ENCODE assay signal across 8 cellular contexts in the genomic region with DNA sequence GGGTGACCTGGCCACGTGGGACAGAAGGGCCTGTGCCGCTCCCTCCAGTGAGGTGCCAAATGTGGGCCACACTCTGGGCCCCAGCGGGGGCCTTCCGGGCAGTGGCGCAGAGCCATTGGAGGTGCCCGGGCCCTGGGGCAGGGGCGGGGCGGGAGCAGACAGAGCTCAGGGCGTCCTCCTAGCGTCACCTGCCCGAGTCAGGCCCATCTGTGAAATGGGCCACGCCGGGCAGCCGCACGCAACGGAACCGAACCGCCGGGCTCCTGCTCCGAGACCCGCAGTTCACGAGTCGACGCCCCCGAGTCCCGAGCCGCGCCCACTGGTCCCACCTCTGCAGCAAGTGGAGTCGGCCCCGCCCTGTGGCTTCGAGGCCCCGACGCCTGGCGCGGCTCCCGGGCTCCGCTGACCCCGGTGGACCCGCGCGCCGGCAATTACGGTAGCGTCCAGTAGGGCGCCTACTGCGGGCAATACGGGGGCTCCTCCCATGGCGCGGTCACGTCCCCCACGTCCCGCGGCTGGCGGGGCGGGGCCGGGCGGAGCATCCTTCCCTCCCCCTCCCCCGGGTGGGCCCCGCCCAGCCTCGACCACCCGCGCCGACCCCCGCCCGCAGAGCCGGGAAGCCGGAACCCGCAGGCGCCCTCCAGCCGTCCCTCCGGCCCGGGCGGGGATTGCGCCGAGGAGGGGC. TPM values are rescaled to one million over a fixed set of nuclear protein-coding genes. Genes with fewer than 3 reads are reported as not detected.
A peak's percentile ranks its signal among the peaks of the same experiment; 100 is the strongest.
DNase-seq lines count a peak whose midpoint lies in the region; ATAC-seq and TF ChIP-seq lines count a peak whose summit lies in the region.

No MANE protein-coding gene starts in this region.

- H3K4me3 Mint-ChIP-seq in activated T-cell treated with anti-CD3 and anti-CD28 coated beads, Interleukin-2, amount 50 U/mL, for 72 hours: peak overlapping the region; percentile 83 to 85

- peaks cover 0 to 12% of the 10 kb centered on the region in 2 donors for H3K27me3 ChIP-seq in muscle layer of colon (ENCODE audit: control insufficient read depth in 1 of 2, insufficient read depth in 2 of 2, low read length in 2 of 2)
- peaks cover 0 to 14% of the 10 kb centered on the region in 2 donors for H3K27me3 ChIP-seq in tibial nerve

- WGBS in tibial nerve, 2 donors: 0 to 11% methylated on average over 5 to 50 of the region's 75 CpGs

- H3K27ac Mint-ChIP-seq in activated T-cell treated with anti-CD3 and anti-CD28 coated beads, Interleukin-2, amount 50 U/mL, for 72 hours: no peak overlapping the region

- H3K4me1 ChIP-seq in muscle layer of colon (ENCODE audit: insufficient read depth, low read length) (peaks cover 28% of the 10 kb centered on the region), tibial nerve (peaks cover 0 to 69% (median 37%) of the 10 kb centered on the region in 4 donors)

- no peaks in the 10 kb centered on the region for H3K9me3 Mint-ChIP-seq in activated T-cell treated with anti-CD3 and anti-CD28 coated beads, Interleukin-2, amount 50 U/mL, for 72 hours

- H3K4me3 ChIP-seq in muscle layer of colon (ENCODE audit: low read depth in 1 of 2, low read length in 2 of 2): peak overlapping the region; percentile 73 to 74
- H3K4me3 ChIP-seq in tibial nerve: peak overlapping the region; percentile 52 to 73 (median 68)

- H3K27me3 Mint-ChIP-seq in activated T-cell treated with anti-CD3 and anti-CD28 coated beads, Interleukin-2, amount 50 U/mL, for 72 hours (ENCODE audit: low read depth): no peaks in the 10 kb centered on the region

- peak overlapping the region; percentile 21 for H3K9ac ChIP-seq in muscle layer of colon (ENCODE audit: low read length)

- peak; percentile 34 for DNase-seq in COLO668 (lab: John Stamatoyannopoulos, UW; ENCODE audit: unreplicated experiment)
- peak; percentile 64 for DNase-seq in MV-4-11 (lab: John Stamatoyannopoulos, UW)
- DNase-seq in activated T-cell treated with anti-CD3 and anti-CD28 coated beads, Interleukin-2, amount 50 U/mL, for 72 hours: peak; percentile 73 to 75
- peak; percentile 88 for DNase-seq in fibroblast of gingiva (ENCODE audit: low read depth)
- peak; percentile 71 to 78 for DNase-seq in tibial nerve (ENCODE audit: low spot score in 2 of 2)
- no peak for DNase-seq in NCI-H1436 (lab: John Stamatoyannopoulos, UW)

- TF ChIP-seq EP300 in tibial nerve (IDR thresholded peaks at IDR 0.05): no peak

- TF ChIP-seq CTCF in tibial nerve (IDR thresholded peaks at IDR 0.05): peak; percentile 50 to 90 (median 70)

- peaks cover 5% of the 10 kb centered on the region for H3K4me1 Mint-ChIP-seq in activated T-cell treated with anti-CD3 and anti-CD28 coated beads, Interleukin-2, amount 50 U/mL, for 72 hours (ENCODE audit: low read depth)

- ATAC-seq in GM21717 (IDR thresholded peaks at IDR 0.05; ENCODE audit: unreplicated experiment): peak; percentile 37
- ATAC-seq in activated T-cell treated with anti-CD3 and anti-CD28 coated beads, Interleukin-2, amount 50 U/mL, for 72 hours (replicated peaks in 1 of 2): peak; percentile 46 to 49

- peak overlapping the region; percentile 82 for H3K27ac ChIP-seq in muscle layer of colon (ENCODE audit: low read depth, low read length)
- peak overlapping the region; percentile 68 to 95 (median 90) for H3K27ac ChIP-seq in tibial nerve

- H3K36me3 Mint-ChIP-seq in activated T-cell treated with anti-CD3 and anti-CD28 coated beads, Interleukin-2, amount 50 U/mL, for 72 hours (ENCODE audit: insufficient read depth in 2 of 2): peaks cover 2 to 3% of the 10 kb centered on the region in 2 donors

- no peaks in the 10 kb centered on the region for H3K9me3 ChIP-seq in muscle layer of colon (ENCODE audit: low read length)
- no peaks in the 10 kb centered on the region for H3K9me3 ChIP-seq in tibial nerve

- no peak for TF ChIP-seq POLR2A in tibial nerve (IDR thresholded peaks at IDR 0.05)

- H3K36me3 ChIP-seq in muscle layer of colon (ENCODE audit: insufficient read depth, low read length) (no peaks in the 10 kb centered on the region), tibial nerve (no peaks in the 10 kb centered on the region)

RNA-seq across cellular contexts. Expression of a gene that starts 1.9 kb away (rescaled TPM):
- 10 to 100 TPM; 42.8 to 74.5 TPM for total RNA-seq in activated T-cell treated with anti-CD3 and anti-CD28 coated beads, Interleukin-2, amount 50 U/mL, for 72 hours
- total RNA-seq in tibial nerve: 10 to 100 TPM; 10.5 to 36.0 (median 21.4) TPM

RNA-seq across cellular contexts. Expression of a gene that starts 18.1 kb away (rescaled TPM):
- total RNA-seq in activated T-cell treated with anti-CD3 and anti-CD28 coated beads, Interleukin-2, amount 50 U/mL, for 72 hours: 10 to 100 TPM; 76.9 to 78.8 TPM
- total RNA-seq in tibial nerve: 10 to 100 TPM; 33.5 to 91.2 (median 47.9) TPM

RNA-seq across cellular contexts. Expression of a gene that starts 42.7 kb away (rescaled TPM):
- total RNA-seq in activated T-cell treated with anti-CD3 and anti-CD28 coated beads, Interleukin-2, amount 50 U/mL, for 72 hours: 100 to 1,000 TPM; 166 to 170 TPM
- total RNA-seq in tibial nerve: 100 to 1,000 TPM in 3 of 4 donors, 10 to 100 TPM in 1; 93.9 to 160 (median 124) TPM
